ENCODE assay signal across 13 cellular contexts in genomic region chr7:157405914-157406810, GRCh38.
DNase-seq lines count a peak whose midpoint lies in the region; ATAC-seq and TF ChIP-seq lines count a peak whose summit lies in the region.
"Had no signal": no experiment of that assay in that cellular context is flagged by ENCODE, and none has a peak within 500 bp of the region (broad histone marks: within the 10 kb centered on the region; RNA-seq: fewer than 3 reads in every experiment).

No MANE protein-coding gene starts in this region.

- ATAC-seq in mucosa of descending colon: peak; percentile 6
- ATAC-seq in GM19455 (IDR thresholded peaks at IDR 0.05; ENCODE audit: unreplicated experiment): no peak

- peaks cover 25% of the 10 kb centered on the region for H3K36me3 Mint-ChIP-seq in HFFc6 (ENCODE audit: low read depth)
- peaks cover 3% of the 10 kb centered on the region for H3K36me3 Mint-ChIP-seq in activated CD4-positive, alpha-beta T cell treated with anti-CD3 and anti-CD28 coated beads, Interleukin-2, amount 10 ng/mL, durations not matched to agents 7 days and 5 days (ENCODE audit: low read depth)

- TF ChIP-seq CTCF in HFFc6 (IDR thresholded peaks at IDR 0.05) (peak; percentile 69), cardiac fibroblast (IDR thresholded peaks at IDR 0.05; ENCODE audit: low read depth, low read length) (peak; percentile 9), mucosa of descending colon (IDR thresholded peaks at IDR 0.05) (no peak), lower leg skin (IDR thresholded peaks at IDR 0.05) (no peak)

- no peaks in the 10 kb centered on the region for H3K9me3 Mint-ChIP-seq in HFFc6
- H3K9me3 Mint-ChIP-seq in activated CD4-positive, alpha-beta T cell treated with anti-CD3 and anti-CD28 coated beads, Interleukin-2, amount 10 ng/mL, durations not matched to agents 7 days and 5 days: no peaks in the 10 kb centered on the region
- H3K9me3 Mint-ChIP-seq: activated CD4-positive, alpha-beta T cell treated with anti-CD3 and anti-CD28 coated beads, Interleukin-2, amount 10 ng/mL, durations not matched to agents 24 days and 14 days; activated naive CD4-positive, alpha-beta T cell treated with anti-CD3 and anti-CD28 coated beads for 36 hours had no signal

- H3K4me1 ChIP-seq in mucosa of descending colon (ENCODE audit: low read depth): no peaks in the 10 kb centered on the region

- DNase-seq in AG20443 (ENCODE audit: low spot score): peak; percentile 53
- DNase-seq in HFFc6: no peak
- DNase-seq in cardiac fibroblast (ENCODE audit: low read depth in 2 of 2): peak; percentile 20 to 21
- DNase-seq in mucosa of descending colon: no peak
- DNase-seq in putamen (ENCODE audit: low spot score): no peak
- DNase-seq in activated CD4-positive, alpha-beta T cell treated with anti-CD3 and anti-CD28 coated beads, Interleukin-2, amount 10 ng/mL, durations not matched to agents 7 days and 5 days: no peak
- no peak for DNase-seq in lower leg skin (ENCODE audit: low spot score in 2 of 2)
- DNase-seq: activated CD4-positive, alpha-beta T cell treated with anti-CD3 and anti-CD28 coated beads, Interleukin-2, amount 10 ng/mL, durations not matched to agents 24 days and 14 days; activated naive CD4-positive, alpha-beta T cell treated with anti-CD3 and anti-CD28 coated beads for 36 hours; KBM-7; SJCRH30; stimulated activated naive CD4-positive, alpha-beta T cell treated with Interleukin-2 at 50 U/mL for 16 hours had no signal

- no peaks in the 10 kb centered on the region for H3K9me3 ChIP-seq in mucosa of descending colon
- H3K9me3 ChIP-seq: SJCRH30 had no signal

- POLR2A ChIA-PET in activated CD4-positive, alpha-beta T cell treated with anti-CD3 and anti-CD28 coated beads, Interleukin-2, amount 10 ng/mL, durations not matched to agents 7 days and 5 days (lab: Charles Lee): interaction anchor here (0.6 kb wide), 1 partner anchor 15 kb away, joined by 3 read pairs; no protein-coding TSS in a partner anchor

- peaks cover 7% of the 10 kb centered on the region; the same call in 1 of the 2 replicates for H3K27me3 Mint-ChIP-seq in HFFc6 (ENCODE audit: insufficient read depth)
- H3K27me3 Mint-ChIP-seq in activated CD4-positive, alpha-beta T cell treated with anti-CD3 and anti-CD28 coated beads, Interleukin-2, amount 10 ng/mL, durations not matched to agents 7 days and 5 days: no peaks in the 10 kb centered on the region
- H3K27me3 Mint-ChIP-seq: activated CD4-positive, alpha-beta T cell treated with anti-CD3 and anti-CD28 coated beads, Interleukin-2, amount 10 ng/mL, durations not matched to agents 24 days and 14 days had no signal

- 64 to 68% methylated on average over 29 to 32 of the region's 32 CpGs for WGBS in lower leg skin, 2 donors

- no peak overlapping the region for H3K4me3 ChIP-seq in cardiac fibroblast (replicated peaks in 1 of 2; ENCODE audit: low read depth in 2 of 2, low read length in 2 of 2)
- no peak overlapping the region for H3K4me3 ChIP-seq in mucosa of descending colon
- H3K4me3 ChIP-seq in lower leg skin (ENCODE audit: low read depth, poor library complexity, severe bottlenecking): no peak overlapping the region
- H3K4me3 ChIP-seq: SJCRH30 had no signal

- TF ChIP-seq POLR2A in lower leg skin (IDR thresholded peaks at IDR 0.05): no peak

- no peaks in the 10 kb centered on the region for H3K36me3 ChIP-seq in mucosa of descending colon (ENCODE audit: low read depth)

- H3K27ac Mint-ChIP-seq in HFFc6: peak overlapping the region; percentile 96
- H3K27ac Mint-ChIP-seq in activated CD4-positive, alpha-beta T cell treated with anti-CD3 and anti-CD28 coated beads, Interleukin-2, amount 10 ng/mL, durations not matched to agents 7 days and 5 days: no peak overlapping the region
- H3K27ac Mint-ChIP-seq: activated CD4-positive, alpha-beta T cell treated with anti-CD3 and anti-CD28 coated beads, Interleukin-2, amount 10 ng/mL, durations not matched to agents 24 days and 14 days; activated naive CD4-positive, alpha-beta T cell treated with anti-CD3 and anti-CD28 coated beads for 36 hours had no signal

- intact Hi-C loops in mucosa of descending colon (cut with DNase I, micrococcal nuclease): no loop called here
- intact Hi-C loops in lower leg skin (cut with DNase I; ENCODE audit: low total_unique reads): no loop called here

- CTCF ChIA-PET in activated CD4-positive, alpha-beta T cell treated with anti-CD3 and anti-CD28 coated beads, Interleukin-2, amount 10 ng/mL, durations not matched to agents 7 days and 5 days (lab: Charles Lee): interaction anchor here (0.6 to 1.0 kb wide), 3 partner anchors 9 to 501 kb away, joined by 3 to 4 read pairs (median 3); no protein-coding TSS in a partner anchor

- H3K4me1 Mint-ChIP-seq in HFFc6 (ENCODE audit: low read depth): peaks cover 36% of the 10 kb centered on the region
- peaks cover 20% of the 10 kb centered on the region for H3K4me1 Mint-ChIP-seq in activated CD4-positive, alpha-beta T cell treated with anti-CD3 and anti-CD28 coated beads, Interleukin-2, amount 10 ng/mL, durations not matched to agents 7 days and 5 days

- no peak overlapping the region; the same call in 1 of the 2 replicates for H3K4me3 Mint-ChIP-seq in HFFc6
- no peak overlapping the region for H3K4me3 Mint-ChIP-seq in activated CD4-positive, alpha-beta T cell treated with anti-CD3 and anti-CD28 coated beads, Interleukin-2, amount 10 ng/mL, durations not matched to agents 7 days and 5 days
- H3K4me3 Mint-ChIP-seq: activated CD4-positive, alpha-beta T cell treated with anti-CD3 and anti-CD28 coated beads, Interleukin-2, amount 10 ng/mL, durations not matched to agents 24 days and 14 days; activated naive CD4-positive, alpha-beta T cell treated with anti-CD3 and anti-CD28 coated beads for 36 hours had no signal

Comparison
In these comparisons a context has a peak if more than half of its experiments do, and no peak if none do; other contexts are left out.
1. DNase-seq: peak in AG20443 (single experiment) and cardiac fibroblast (2 of 2); none in HFFc6 (single experiment), mucosa of descending colon (0 of 3), putamen (single experiment), activated CD4-positive, alpha-beta T cell treated with anti-CD3 and anti-CD28 coated beads, Interleukin-2, amount 10 ng/mL, durations not matched to agents 7 days and 5 days (single experiment) and lower leg skin (0 of 2).
2. CTCF ChIP-seq: peak in HFFc6 (single experiment) and cardiac fibroblast (single experiment); none in mucosa of descending colon (single experiment) and lower leg skin (0 of 3).